ENCODE assay signal across 8 cellular contexts in genomic region chrX:3638280-3638873, GRCh38.
DNase-seq lines count a peak whose midpoint lies in the region; ATAC-seq and TF ChIP-seq lines count a peak whose summit lies in the region.

No MANE protein-coding gene starts in this region.

- peak overlapping the region in 5 of 7 donors; percentile 6 to 69 (median 47) for H3K27ac Mint-ChIP-seq in CD4-positive, alpha-beta memory T cell
- H3K27ac Mint-ChIP-seq in endothelial cell (ENCODE audit: unreplicated experiment) (no peak overlapping the region), natural killer cell (peak overlapping the region; percentile 1 to 5)

- H3K36me3 ChIP-seq in CD4-positive, alpha-beta memory T cell (ENCODE audit: insufficient read depth, low read length): no peaks in the 10 kb centered on the region

- peak in 4 of 5 donors; percentile 16 to 30 (median 20) for DNase-seq in CD4-positive, alpha-beta memory T cell
- DNase-seq in M059J (ENCODE audit: low read depth) (peak; percentile 48), endothelial cell (ENCODE audit: low spot score) (peak; percentile 38), natural killer cell (no peak), T1000 (lab: John Stamatoyannopoulos, UW) (no peak)
- no peak for DNase-seq in effector CD8-positive, alpha-beta T cell (lab: John Stamatoyannopoulos, UW)

- peak; percentile 30; the same call in 1 of the 2 replicates for TF ChIP-seq CTCF in WI38 (IDR thresholded peaks at IDR 0.05; ENCODE audit: low read depth, low read length)
- peak; percentile 37 for TF ChIP-seq CTCF in endothelial cell (IDR thresholded peaks at IDR 0.05; ENCODE audit: unreplicated experiment)
- peak; percentile 42 for TF ChIP-seq CTCF in natural killer cell (IDR thresholded peaks at IDR 0.05)

- H3K4me1 ChIP-seq in CD4-positive, alpha-beta memory T cell (ENCODE audit: insufficient read depth, low read length): no peaks in the 10 kb centered on the region

- intact Hi-C loops in CD4-positive, alpha-beta memory T cell (cut with micrococcal nuclease): no loop called here
- intact Hi-C loops in natural killer cell (cut with micrococcal nuclease): loop anchor here (5.0 to 10.0 kb wide), 2 partner anchors 604 to 761 kb away; no protein-coding TSS in a partner anchor

- H3K27ac ChIP-seq in CD4-positive, alpha-beta memory T cell (ENCODE audit: low read depth, low read length): no peak overlapping the region

- peaks cover 0 to 11% (median 7%) of the 10 kb centered on the region in 4 donors for H3K4me1 Mint-ChIP-seq in CD4-positive, alpha-beta memory T cell
- peaks cover 16% of the 10 kb centered on the region for H3K4me1 Mint-ChIP-seq in endothelial cell (ENCODE audit: unreplicated experiment)
- peaks cover 5 to 13% of the 10 kb centered on the region in 2 donors for H3K4me1 Mint-ChIP-seq in natural killer cell

- H3K27me3 ChIP-seq in CD4-positive, alpha-beta memory T cell (ENCODE audit: insufficient read depth, low read length): no peaks in the 10 kb centered on the region

- H3K9me3 ChIP-seq in CD4-positive, alpha-beta memory T cell (ENCODE audit: control insufficient read depth in 1 of 2, low read length in 2 of 2): no peaks in the 10 kb centered on the region

- CTCF ChIA-PET in CD4-positive, alpha-beta memory T cell (lab: Charles Lee; ENCODE audit: partially characterized antibody): no interaction called here

- no peak overlapping the region for H3K4me3 Mint-ChIP-seq in CD4-positive, alpha-beta memory T cell
- no peak overlapping the region for H3K4me3 Mint-ChIP-seq in endothelial cell (ENCODE audit: unreplicated experiment)
- H3K4me3 Mint-ChIP-seq in natural killer cell: no peak overlapping the region

- H3K36me3 Mint-ChIP-seq in CD4-positive, alpha-beta memory T cell: peaks cover 26 to 28% of the 10 kb centered on the region in 2 donors
- H3K36me3 Mint-ChIP-seq in endothelial cell (ENCODE audit: low read depth, unreplicated experiment) (peaks cover 7% of the 10 kb centered on the region), natural killer cell (no peaks in the 10 kb centered on the region)

- peaks cover 0 to 2% (median 0%) of the 10 kb centered on the region in 8 donors for H3K9me3 Mint-ChIP-seq in CD4-positive, alpha-beta memory T cell
- H3K9me3 Mint-ChIP-seq in endothelial cell (ENCODE audit: unreplicated experiment) (no peaks in the 10 kb centered on the region), natural killer cell (no peaks in the 10 kb centered on the region)

- H3K4me3 ChIP-seq in CD4-positive, alpha-beta memory T cell (ENCODE audit: low read length in 2 of 2): no peak overlapping the region
- H3K4me3 ChIP-seq in WI38 (ENCODE audit: low read depth, low read length): no peak overlapping the region

- ATAC-seq in GM18909 (IDR thresholded peaks at IDR 0.05; ENCODE audit: poor library complexity, unreplicated experiment) (peak; percentile 79), natural killer cell (peak in 2 of 3 donors; percentile 49 to 68)

- POLR2A ChIA-PET in CD4-positive, alpha-beta memory T cell (lab: Charles Lee; ENCODE audit: partially characterized antibody): no interaction called here

- no peaks in the 10 kb centered on the region for H3K27me3 Mint-ChIP-seq in CD4-positive, alpha-beta memory T cell
- H3K27me3 Mint-ChIP-seq in endothelial cell (ENCODE audit: unreplicated experiment) (peaks cover 1% of the 10 kb centered on the region), natural killer cell (ENCODE audit: low read depth in 2 of 2) (no peaks in the 10 kb centered on the region)

Comparison
In these comparisons a context has a peak if more than half of its experiments do, and no peak if none do; other contexts are left out.
1. DNase-seq: peak in CD4-positive, alpha-beta memory T cell (4 of 5), M059J (single experiment) and endothelial cell (single experiment); none in natural killer cell (single experiment), T1000 (single experiment) and effector CD8-positive, alpha-beta T cell (single experiment).
2. Peak in every context shown above with its lines, with median percentiles within 50 percentile points of each other: CTCF ChIP-seq.